Comparison of ENCODE assay signal across 8 cellular contexts in genomic region chr15:89776274-89777072, GRCh38. TPM values are rescaled to one million over a fixed set of nuclear protein-coding genes. Genes with fewer than 3 reads are reported as not detected.
DNase-seq lines count a peak whose midpoint lies in the region; ATAC-seq, FAIRE-seq and TF ChIP-seq lines count a peak whose summit lies in the region.

TSS of gene MESP2 (plus strand) at chr15:89776332. CDS start at chr15:89776358, 26 bp downstream.

- FAIRE-seq in RCC 7860 (lab: Jason Lieb, UNC): no peak

- CTCF ChIA-PET in CD8-positive, alpha-beta memory T cell (lab: Charles Lee): no interaction called here

- no peaks in the 10 kb centered on the region for H3K36me3 Mint-ChIP-seq in CD8-positive, alpha-beta memory T cell

- peaks cover 21 to 37% of the 10 kb centered on the region in 2 donors for H3K27me3 Mint-ChIP-seq in CD8-positive, alpha-beta memory T cell

- peaks cover 0 to 4% (median 0%) of the 10 kb centered on the region in 3 donors for H3K4me1 Mint-ChIP-seq in CD8-positive, alpha-beta memory T cell

- DNase-seq in CD8-positive, alpha-beta memory T cell: peak in 3 of 5 donors; percentile 18 to 27 (median 24)
- DNase-seq in NCI-H2171 (lab: John Stamatoyannopoulos, UW) (peak; percentile 29), lower lobe of right lung (peak; percentile 89), RCC 7860 (ENCODE audit: low spot score) (no peak)
- DNase-seq in activated CD4-positive, alpha-beta T cell treated with anti-CD3 and anti-CD28 coated beads, Interleukin-2, amount 50 U/mL, for 24 hours (ENCODE audit: low read depth in 1 of 2, low spot score in 1 of 2): peak; percentile 11 to 30
- peak; percentile 41 for DNase-seq in stimulated activated CD4-positive, alpha-beta T cell treated with anti-CD3 and anti-CD28 coated beads, Interleukin-4, amount 100 ng/mL, for 24 hours

- no peaks in the 10 kb centered on the region for H3K9me3 Mint-ChIP-seq in CD8-positive, alpha-beta memory T cell

- no peaks in the 10 kb centered on the region for H3K4me1 ChIP-seq in CD8-positive, alpha-beta memory T cell (ENCODE audit: insufficient read depth, low read length)
- H3K4me1 ChIP-seq in duodenal mucosa (ENCODE audit: control insufficient read depth in 1 of 2, insufficient read depth in 2 of 2, low read length in 2 of 2) (peaks cover 8 to 20% of the 10 kb centered on the region in 2 donors), lower lobe of right lung (peaks cover 18% of the 10 kb centered on the region)

- peak; percentile 59 for ATAC-seq in GM21825 (IDR thresholded peaks at IDR 0.05; ENCODE audit: unreplicated experiment)
- peak; percentile 92 to 94 for ATAC-seq in lower lobe of right lung

- H3K27me3 ChIP-seq in CD8-positive, alpha-beta memory T cell (ENCODE audit: insufficient read depth, low read length, poor library complexity, severe bottlenecking): peaks cover 16% of the 10 kb centered on the region
- H3K27me3 ChIP-seq in duodenal mucosa (ENCODE audit: control insufficient read depth in 1 of 2, insufficient read depth in 2 of 2, low read length in 2 of 2): no peaks in the 10 kb centered on the region
- H3K27me3 ChIP-seq in lower lobe of right lung (ENCODE audit: low read depth): no peaks in the 10 kb centered on the region

- H3K9ac ChIP-seq in duodenal mucosa (ENCODE audit: low read depth in 1 of 2, low read length in 2 of 2): peak within 1 kb of the TSS in 1 of 2 donors; percentile 43

- H3K27ac Mint-ChIP-seq in CD8-positive, alpha-beta memory T cell: no peak within 1 kb of the TSS

- no peak within 1 kb of the TSS for H3K4me3 ChIP-seq in CD8-positive, alpha-beta memory T cell (ENCODE audit: low read length)
- H3K4me3 ChIP-seq in duodenal mucosa (ENCODE audit: low read depth in 1 of 2, low read length in 2 of 2) (peak within 1 kb of the TSS; percentile 43 to 54), lower lobe of right lung (peak within 1 kb of the TSS; percentile 53)

- H3K27ac ChIP-seq in CD8-positive, alpha-beta memory T cell (ENCODE audit: low read depth, low read length): no peak within 1 kb of the TSS
- no peak within 1 kb of the TSS for H3K27ac ChIP-seq in duodenal mucosa (ENCODE audit: low read depth, low read length)
- H3K27ac ChIP-seq in lower lobe of right lung: no peak within 1 kb of the TSS

- peak within 1 kb of the TSS in 6 of 7 donors; percentile 35 to 84 (median 52) for H3K4me3 Mint-ChIP-seq in CD8-positive, alpha-beta memory T cell

- H3K9me3 ChIP-seq in CD8-positive, alpha-beta memory T cell (ENCODE audit: low read length): no peaks in the 10 kb centered on the region
- H3K9me3 ChIP-seq in duodenal mucosa (ENCODE audit: control insufficient read depth in 1 of 2, low read length in 2 of 2): no peaks in the 10 kb centered on the region
- no peaks in the 10 kb centered on the region for H3K9me3 ChIP-seq in lower lobe of right lung

- H3K36me3 ChIP-seq in CD8-positive, alpha-beta memory T cell (ENCODE audit: insufficient read depth, low read length): no peaks in the 10 kb centered on the region
- no peaks in the 10 kb centered on the region for H3K36me3 ChIP-seq in duodenal mucosa (ENCODE audit: control insufficient read depth in 1 of 2, insufficient read depth in 2 of 2, low read length in 2 of 2)
- no peaks in the 10 kb centered on the region for H3K36me3 ChIP-seq in lower lobe of right lung

- TF ChIP-seq CTCF in lower lobe of right lung (IDR thresholded peaks at IDR 0.05): peak; percentile 61

- POLR2A ChIA-PET in CD8-positive, alpha-beta memory T cell (lab: Charles Lee): no interaction called here

- intact Hi-C loops in lower lobe of right lung (cut with DNase I): no loop called here

RNA-seq across cellular contexts. Expression of gene MESP2, which starts in this region (rescaled TPM):
- not detected for total RNA-seq in CD8-positive, alpha-beta memory T cell
- not detected for polyA plus RNA-seq in CD8-positive, alpha-beta memory T cell
- not detected for total RNA-seq in lower lobe of right lung

Comparison
In these comparisons a context has a peak if more than half of its experiments do, and no peak if none do; other contexts are left out.
1. Peak in DNase-seq in CD8-positive, alpha-beta memory T cell; RNA of the gene not detected or under 1 TPM.
2. Peak in DNase-seq, ATAC-seq and H3K4me3 ChIP-seq in lower lobe of right lung; RNA of the gene not detected or under 1 TPM.